1 cellular context compared by ENCODE assay signal in the genomic region with DNA sequence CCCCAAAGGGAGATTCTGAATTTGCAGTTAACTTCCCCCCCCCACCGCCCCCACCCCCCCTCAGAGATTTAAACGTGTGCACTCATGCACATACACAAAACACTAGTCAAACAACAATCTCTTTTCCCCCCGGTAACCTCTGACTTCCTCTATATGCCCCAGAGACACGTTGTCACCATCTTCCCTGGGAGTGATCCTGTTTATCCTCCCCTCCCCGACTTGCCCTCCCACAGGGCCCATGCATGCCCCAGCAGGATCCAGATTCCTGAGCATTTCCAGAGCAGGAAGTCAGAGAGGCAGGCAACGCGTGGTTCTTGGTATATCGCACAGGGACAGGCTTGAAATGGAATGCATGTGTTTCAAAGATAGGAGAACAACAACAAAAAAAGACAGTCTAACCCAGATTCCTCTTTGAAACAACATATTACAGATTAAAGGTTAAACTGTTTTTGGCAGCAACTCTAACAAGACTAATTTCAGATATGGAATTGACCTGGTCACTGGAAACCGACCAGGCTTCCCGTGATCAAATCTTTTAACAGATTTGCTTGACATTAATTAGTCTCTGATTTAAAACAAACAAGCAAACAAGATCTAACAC.
TF ChIP-seq lines count a peak whose summit lies in the region.

No MANE protein-coding gene starts in this region.

TF ChIP-seq in HepG2, 621 proteins besides CTCF, POLR2A, EP300 and RAD21 (continued from another document and continues in another):
- TF ChIP-seq ETS1 (CRISPR knock-in tag; IDR thresholded peaks at IDR 0.05) = no peak
- TF ChIP-seq SNAPC5 (CRISPR knock-in tag; IDR thresholded peaks at IDR 0.05; ENCODE audit: borderline replicate concordance) = no peak
- no peak for TF ChIP-seq PREB (CRISPR knock-in tag; IDR thresholded peaks at IDR 0.05)
- TF ChIP-seq ZNF121 (CRISPR knock-in tag; IDR thresholded peaks at IDR 0.05) = no peak
- TF ChIP-seq ZNF253 (CRISPR knock-in tag; IDR thresholded peaks at IDR 0.05; ENCODE audit: borderline replicate concordance) = no peak
- TF ChIP-seq PRDM10 (CRISPR knock-in tag; IDR thresholded peaks at IDR 0.05; ENCODE audit: low read depth) = no peak
- TF ChIP-seq HNRNPK (IDR thresholded peaks at IDR 0.05; ENCODE audit: low read depth, low read length, poor library complexity, severe bottlenecking) = no peak
- no peak for TF ChIP-seq CREBL2 (CRISPR knock-in tag; IDR thresholded peaks at IDR 0.05; ENCODE audit: borderline replicate concordance)
- no peak for TF ChIP-seq ZFP36L1 (CRISPR knock-in tag; IDR thresholded peaks at IDR 0.05)
- TF ChIP-seq ZNF552 (CRISPR knock-in tag; IDR thresholded peaks at IDR 0.05; ENCODE audit: borderline replicate concordance) = no peak
- TF ChIP-seq, protein P1, sequence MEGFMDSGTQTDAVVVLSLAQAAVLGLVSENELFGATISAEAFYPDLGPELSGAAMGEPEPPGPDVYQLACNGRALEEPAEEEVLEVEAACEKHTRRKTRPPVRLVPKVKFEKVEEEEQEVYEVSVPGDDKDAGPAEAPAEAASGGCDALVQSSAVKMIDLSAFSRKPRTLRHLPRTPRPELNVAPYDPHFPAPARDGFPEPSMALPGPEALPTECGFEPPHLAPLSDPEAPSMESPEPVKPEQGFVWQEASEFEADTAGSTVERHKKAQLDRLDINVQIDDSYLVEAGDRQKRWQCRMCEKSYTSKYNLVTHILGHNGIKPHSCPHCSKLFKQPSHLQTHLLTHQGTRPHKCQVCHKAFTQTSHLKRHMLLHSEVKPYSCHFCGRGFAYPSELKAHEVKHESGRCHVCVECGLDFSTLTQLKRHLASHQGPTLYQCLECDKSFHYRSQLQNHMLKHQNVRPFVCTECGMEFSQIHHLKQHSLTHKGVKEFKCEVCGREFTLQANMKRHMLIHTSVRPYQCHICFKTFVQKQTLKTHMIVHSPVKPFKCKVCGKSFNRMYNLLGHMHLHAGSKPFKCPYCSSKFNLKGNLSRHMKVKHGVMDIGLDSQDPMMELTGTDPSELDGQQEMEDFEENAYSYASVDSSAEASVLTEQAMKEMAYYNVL (CRISPR knock-in tag; IDR thresholded peaks at IDR 0.05; ENCODE audit: borderline replicate concordance) = no peak
- no peak for TF ChIP-seq ZNF20 (CRISPR knock-in tag; IDR thresholded peaks at IDR 0.05)
- TF ChIP-seq, protein P2, sequence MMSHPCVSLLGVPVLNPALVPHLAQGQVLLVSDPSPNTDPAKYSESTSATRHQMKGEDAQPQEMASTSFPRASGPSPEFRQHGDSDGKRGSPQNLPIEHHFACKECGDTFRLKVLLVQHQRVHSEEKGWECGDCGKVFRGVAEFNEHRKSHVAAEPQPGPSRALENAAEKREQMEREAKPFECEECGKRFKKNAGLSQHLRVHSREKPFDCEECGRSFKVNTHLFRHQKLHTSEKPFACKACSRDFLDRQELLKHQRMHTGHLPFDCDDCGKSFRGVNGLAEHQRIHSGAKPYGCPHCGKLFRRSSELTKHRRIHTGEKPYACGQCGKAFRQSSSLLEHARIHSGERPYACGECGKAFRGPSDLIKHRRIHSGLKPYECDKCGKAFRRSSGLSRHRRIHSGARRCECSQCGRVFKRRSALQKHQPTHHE (CRISPR knock-in tag; IDR thresholded peaks at IDR 0.05; ENCODE audit: borderline replicate concordance) = no peak
- TF ChIP-seq FOXM1 (CRISPR knock-in tag; IDR thresholded peaks at IDR 0.05) = no peak
- TF ChIP-seq RXRA (CRISPR knock-in tag; IDR thresholded peaks at IDR 0.05) = no peak
- TF ChIP-seq, protein P3, sequence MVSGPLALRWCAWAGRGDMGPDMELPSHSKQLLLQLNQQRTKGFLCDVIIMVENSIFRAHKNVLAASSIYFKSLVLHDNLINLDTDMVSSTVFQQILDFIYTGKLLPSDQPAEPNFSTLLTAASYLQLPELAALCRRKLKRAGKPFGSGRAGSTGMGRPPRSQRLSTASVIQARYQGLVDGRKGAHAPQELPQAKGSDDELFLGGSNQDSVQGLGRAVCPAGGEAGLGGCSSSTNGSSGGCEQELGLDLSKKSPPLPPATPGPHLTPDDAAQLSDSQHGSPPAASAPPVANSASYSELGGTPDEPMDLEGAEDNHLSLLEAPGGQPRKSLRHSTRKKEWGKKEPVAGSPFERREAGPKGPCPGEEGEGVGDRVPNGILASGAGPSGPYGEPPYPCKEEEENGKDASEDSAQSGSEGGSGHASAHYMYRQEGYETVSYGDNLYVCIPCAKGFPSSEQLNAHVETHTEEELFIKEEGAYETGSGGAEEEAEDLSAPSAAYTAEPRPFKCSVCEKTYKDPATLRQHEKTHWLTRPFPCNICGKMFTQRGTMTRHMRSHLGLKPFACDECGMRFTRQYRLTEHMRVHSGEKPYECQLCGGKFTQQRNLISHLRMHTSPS (CRISPR knock-in tag; IDR thresholded peaks at IDR 0.05; ENCODE audit: low read depth) = no peak
- TF ChIP-seq ZKSCAN8 (CRISPR knock-in tag; IDR thresholded peaks at IDR 0.05; ENCODE audit: borderline replicate concordance) = no peak
- TF ChIP-seq, protein P4, sequence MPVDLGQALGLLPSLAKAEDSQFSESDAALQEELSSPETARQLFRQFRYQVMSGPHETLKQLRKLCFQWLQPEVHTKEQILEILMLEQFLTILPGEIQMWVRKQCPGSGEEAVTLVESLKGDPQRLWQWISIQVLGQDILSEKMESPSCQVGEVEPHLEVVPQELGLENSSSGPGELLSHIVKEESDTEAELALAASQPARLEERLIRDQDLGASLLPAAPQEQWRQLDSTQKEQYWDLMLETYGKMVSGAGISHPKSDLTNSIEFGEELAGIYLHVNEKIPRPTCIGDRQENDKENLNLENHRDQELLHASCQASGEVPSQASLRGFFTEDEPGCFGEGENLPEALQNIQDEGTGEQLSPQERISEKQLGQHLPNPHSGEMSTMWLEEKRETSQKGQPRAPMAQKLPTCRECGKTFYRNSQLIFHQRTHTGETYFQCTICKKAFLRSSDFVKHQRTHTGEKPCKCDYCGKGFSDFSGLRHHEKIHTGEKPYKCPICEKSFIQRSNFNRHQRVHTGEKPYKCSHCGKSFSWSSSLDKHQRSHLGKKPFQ (CRISPR knock-in tag; IDR thresholded peaks at IDR 0.05; ENCODE audit: insufficient replicate concordance) = no peak
- no peak for TF ChIP-seq MIER2 (CRISPR knock-in tag; IDR thresholded peaks at IDR 0.05)
- no peak for TF ChIP-seq ZNF333 (CRISPR knock-in tag; IDR thresholded peaks at IDR 0.05; ENCODE audit: borderline replicate concordance)
- TF ChIP-seq, protein P5, sequence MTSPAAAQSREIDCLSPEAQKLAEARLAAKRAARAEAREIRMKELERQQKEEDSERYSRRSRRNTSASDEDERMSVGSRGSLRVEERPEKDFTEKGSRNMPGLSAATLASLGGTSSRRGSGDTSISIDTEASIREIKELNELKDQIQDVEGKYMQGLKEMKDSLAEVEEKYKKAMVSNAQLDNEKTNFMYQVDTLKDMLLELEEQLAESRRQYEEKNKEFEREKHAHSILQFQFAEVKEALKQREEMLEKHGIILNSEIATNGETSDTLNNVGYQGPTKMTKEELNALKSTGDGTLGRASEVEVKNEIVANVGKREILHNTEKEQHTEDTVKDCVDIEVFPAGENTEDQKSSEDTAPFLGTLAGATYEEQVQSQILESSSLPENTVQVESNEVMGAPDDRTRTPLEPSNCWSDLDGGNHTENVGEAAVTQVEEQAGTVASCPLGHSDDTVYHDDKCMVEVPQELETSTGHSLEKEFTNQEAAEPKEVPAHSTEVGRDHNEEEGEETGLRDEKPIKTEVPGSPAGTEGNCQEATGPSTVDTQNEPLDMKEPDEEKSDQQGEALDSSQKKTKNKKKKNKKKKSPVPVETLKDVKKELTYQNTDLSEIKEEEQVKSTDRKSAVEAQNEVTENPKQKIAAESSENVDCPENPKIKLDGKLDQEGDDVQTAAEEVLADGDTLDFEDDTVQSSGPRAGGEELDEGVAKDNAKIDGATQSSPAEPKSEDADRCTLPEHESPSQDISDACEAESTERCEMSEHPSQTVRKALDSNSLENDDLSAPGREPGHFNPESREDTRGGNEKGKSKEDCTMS (CRISPR knock-in tag; conservative IDR thresholded peaks at IDR 0.05) = no peak
- TF ChIP-seq KLF16 (CRISPR knock-in tag; IDR thresholded peaks at IDR 0.05) = 0 out of 4 replicates have a peak, but pooled peaks of 1 of the 2 experiments have one; percentile 28
- no peak; the same call in 1 of the 2 replicates for TF ChIP-seq TBX2 (CRISPR knock-in tag; IDR thresholded peaks at IDR 0.05; ENCODE audit: borderline replicate concordance)
- no peak for TF ChIP-seq ZBTB4 (CRISPR knock-in tag; IDR thresholded peaks at IDR 0.05; ENCODE audit: borderline replicate concordance)
- TF ChIP-seq SMAD1 (CRISPR knock-in tag; IDR thresholded peaks at IDR 0.05; ENCODE audit: borderline replicate concordance, low read depth) = no peak
- TF ChIP-seq IKZF1 (IDR thresholded peaks at IDR 0.05) = no peak
- TF ChIP-seq ZFY (CRISPR knock-in tag; IDR thresholded peaks at IDR 0.05) = no peak
- TF ChIP-seq PHF21A (CRISPR knock-in tag; IDR thresholded peaks at IDR 0.05) = no peak
- no peak for TF ChIP-seq CREM (IDR thresholded peaks at IDR 0.05)
- no peak for TF ChIP-seq CREM (CRISPR knock-in tag; IDR thresholded peaks at IDR 0.05)
- no peak for TF ChIP-seq ZFP62 (CRISPR knock-in tag; IDR thresholded peaks at IDR 0.05)
- TF ChIP-seq ZSCAN9 (CRISPR knock-in tag; IDR thresholded peaks at IDR 0.05; ENCODE audit: borderline replicate concordance) = no peak
- TF ChIP-seq, protein P6, sequence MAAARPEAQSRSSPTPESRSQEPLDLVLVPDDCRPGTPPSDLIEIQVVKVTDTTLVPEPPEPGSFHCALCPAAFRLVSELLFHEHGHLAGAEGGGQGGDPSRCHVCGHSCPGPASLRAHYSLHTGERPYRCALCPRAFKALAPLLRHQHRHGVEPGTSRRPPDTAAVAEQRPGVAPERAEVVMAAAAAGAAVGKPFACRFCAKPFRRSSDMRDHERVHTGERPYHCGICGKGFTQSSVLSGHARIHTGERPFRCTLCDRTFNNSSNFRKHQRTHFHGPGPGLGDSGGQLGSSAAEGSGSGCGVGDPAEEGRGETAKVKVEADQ (CRISPR knock-in tag; IDR thresholded peaks at IDR 0.05; ENCODE audit: borderline replicate concordance) = no peak
- TF ChIP-seq ZNF782 (CRISPR knock-in tag; IDR thresholded peaks at IDR 0.05; ENCODE audit: borderline replicate concordance) = peak; percentile 66; the same call in 1 of the 2 replicates
- TF ChIP-seq HOXA5 (CRISPR knock-in tag; IDR thresholded peaks at IDR 0.05) = no peak
- no peak for TF ChIP-seq SMAD9 (CRISPR knock-in tag; IDR thresholded peaks at IDR 0.05)
- no peak for TF ChIP-seq NR2F1 (CRISPR knock-in tag; IDR thresholded peaks at IDR 0.05)
